ENCODE assay signal across 22 cellular contexts in genomic region chr12:118140825-118141224, GRCh38. TPM values are rescaled to one million over a fixed set of nuclear protein-coding genes. Genes with fewer than 3 reads are reported as not detected.
DNase-seq lines count a peak whose midpoint lies in the region; ATAC-seq, FAIRE-seq and TF ChIP-seq lines count a peak whose summit lies in the region.
"Had no signal": no experiment of that assay in that cellular context is flagged by ENCODE, and none has a peak within 500 bp of the region (broad histone marks: within the 10 kb centered on the region; RNA-seq: fewer than 3 reads in every experiment).

No MANE protein-coding gene starts in this region.

- no peaks in the 10 kb centered on the region for H3K9me3 Mint-ChIP-seq in activated CD8-positive, alpha-beta T cell treated with anti-CD3 and anti-CD28 coated beads, Interleukin-2, amount 10 ng/mL, durations not matched to agents 7 days and 5 days (ENCODE audit: insufficient read depth)
- H3K9me3 Mint-ChIP-seq in activated CD8-positive, alpha-beta T cell treated with anti-CD3 and anti-CD28 coated beads for 36 hours, result no peaks in the 10 kb centered on the region
- H3K9me3 Mint-ChIP-seq: CD4-positive, alpha-beta T cell; HFFc6 had no signal

- H3K4me1 Mint-ChIP-seq in activated CD8-positive, alpha-beta T cell treated with anti-CD3 and anti-CD28 coated beads, Interleukin-2, amount 10 ng/mL, durations not matched to agents 7 days and 5 days (ENCODE audit: low read depth), result peaks cover 22% of the 10 kb centered on the region
- peaks cover 34% of the 10 kb centered on the region for H3K4me1 Mint-ChIP-seq in activated CD8-positive, alpha-beta T cell treated with anti-CD3 and anti-CD28 coated beads for 36 hours (ENCODE audit: low read depth)

- H3K36me3 ChIP-seq in HepG2 (replicated peaks in 1 of 2; ENCODE audit: control insufficient read depth in 1 of 2, insufficient read depth in 2 of 2, low read length in 2 of 2), result peaks cover 30 to 63% of the 10 kb centered on the region in 2 experiments
- H3K36me3 ChIP-seq in right lobe of liver, result peaks cover 0 to 74% (median 30%) of the 10 kb centered on the region in 4 donors
- H3K36me3 ChIP-seq in parathyroid adenoma (ENCODE audit: control insufficient read depth, insufficient read depth, low read length), result no peaks in the 10 kb centered on the region

- no peak overlapping the region for H3K4me3 ChIP-seq in HepG2 (replicated peaks in 1 of 3; ENCODE audit: insufficient read depth in 1 of 3, low read depth in 2 of 3, low read length in 3 of 3)
- H3K4me3 ChIP-seq in right lobe of liver, result no peak overlapping the region
- no peak overlapping the region for H3K4me3 ChIP-seq in parathyroid adenoma (ENCODE audit: low read depth, low read length)
- H3K4me3 ChIP-seq: A549 had no signal

- no peak for ATAC-seq in activated CD8-positive, alpha-beta T cell treated with anti-CD3 and anti-CD28 coated beads, Interleukin-2, amount 10 ng/mL, durations not matched to agents 7 days and 5 days
- ATAC-seq in activated CD8-positive, alpha-beta T cell treated with anti-CD3 and anti-CD28 coated beads for 36 hours, result no peak
- ATAC-seq in HepG2 (no peak), right lobe of liver (no peak), GM21825 (IDR thresholded peaks at IDR 0.05; ENCODE audit: unreplicated experiment) (no peak)
- ATAC-seq: A549, HCT116 had no signal

- H3K9ac ChIP-seq in HepG2 (ENCODE audit: insufficient read depth, low read depth, low read length) (no peak overlapping the region), parathyroid adenoma (no peak overlapping the region)

- no peak overlapping the region for H3K4me2 ChIP-seq in HepG2 (ENCODE audit: low read depth, low read length)
- no peak overlapping the region for H3K4me2 ChIP-seq in parathyroid adenoma (ENCODE audit: low read length)
- H3K4me2 ChIP-seq: A549 had no signal

- H3K4me3 Mint-ChIP-seq in activated CD8-positive, alpha-beta T cell treated with anti-CD3 and anti-CD28 coated beads, Interleukin-2, amount 10 ng/mL, durations not matched to agents 7 days and 5 days, result no peak overlapping the region
- H3K4me3 Mint-ChIP-seq in activated CD8-positive, alpha-beta T cell treated with anti-CD3 and anti-CD28 coated beads for 36 hours, result no peak overlapping the region
- H3K4me3 Mint-ChIP-seq: CD4-positive, alpha-beta T cell; HFFc6 had no signal

- no peak for TF ChIP-seq EP300 in HepG2 (IDR thresholded peaks at IDR 0.05; ENCODE audit: low read depth in 2 of 2, low read length in 2 of 2)
- TF ChIP-seq EP300 in HepG2 (CRISPR knock-in tag; IDR thresholded peaks at IDR 0.05; ENCODE audit: borderline replicate concordance), result no peak

- BruUV-seq in HepG2 (replicated peaks; lab: Mats Ljungman, UMichigan), result no TSS peak

- H3K79me2 ChIP-seq in HepG2 (ENCODE audit: insufficient read depth, low read length) (peaks cover 53% of the 10 kb centered on the region), parathyroid adenoma (peaks cover 31% of the 10 kb centered on the region)

- H3K27me3 ChIP-seq in HepG2 (ENCODE audit: control insufficient read depth in 1 of 2, insufficient read depth in 2 of 2, low read length in 2 of 2), result no peaks in the 10 kb centered on the region
- H3K27me3 ChIP-seq in right lobe of liver, result no peaks in the 10 kb centered on the region
- no peaks in the 10 kb centered on the region for H3K27me3 ChIP-seq in parathyroid adenoma (ENCODE audit: control insufficient read depth, insufficient read depth, low read length)

- TF ChIP-seq CTCF in activated CD8-positive, alpha-beta T cell treated with anti-CD3 and anti-CD28 coated beads for 36 hours (IDR thresholded peaks at IDR 0.05), result no peak
- TF ChIP-seq CTCF in HepG2 (CRISPR knock-in tag; IDR thresholded peaks at IDR 0.05), result no peak
- no peak for TF ChIP-seq CTCF in right lobe of liver (IDR thresholded peaks at IDR 0.05)
- no peak for TF ChIP-seq CTCF in parathyroid adenoma (IDR thresholded peaks at IDR 0.05)

- H3K9me3 ChIP-seq in HepG2 (ENCODE audit: low read length) (no peaks in the 10 kb centered on the region), right lobe of liver (no peaks in the 10 kb centered on the region), parathyroid adenoma (ENCODE audit: control insufficient read depth, low read length) (no peaks in the 10 kb centered on the region)
- H3K9me3 ChIP-seq: A549, Caco-2 had no signal

- peaks cover 55% of the 10 kb centered on the region for H3K36me3 Mint-ChIP-seq in activated CD8-positive, alpha-beta T cell treated with anti-CD3 and anti-CD28 coated beads, Interleukin-2, amount 10 ng/mL, durations not matched to agents 7 days and 5 days (ENCODE audit: low read depth)
- peaks cover 61% of the 10 kb centered on the region for H3K36me3 Mint-ChIP-seq in activated CD8-positive, alpha-beta T cell treated with anti-CD3 and anti-CD28 coated beads for 36 hours (ENCODE audit: low read depth)

- no peak for TF ChIP-seq RAD21 in HepG2 (CRISPR knock-in tag; IDR thresholded peaks at IDR 0.05)

- H3K4me1 ChIP-seq in HepG2 (ENCODE audit: insufficient read depth, low read length), result peaks cover 72% of the 10 kb centered on the region
- H3K4me1 ChIP-seq in right lobe of liver, result peaks cover 0 to 46% (median 14%) of the 10 kb centered on the region in 4 donors
- H3K4me1 ChIP-seq in parathyroid adenoma, result peaks cover 62% of the 10 kb centered on the region

- H3K27ac ChIP-seq in HepG2 (ENCODE audit: extremely low read length, insufficient read depth, low read length) (no peak overlapping the region), right lobe of liver (no peak overlapping the region), parathyroid adenoma (peak overlapping the region; percentile 100)
- H3K27ac ChIP-seq: 22Rv1, A549, C4-2B, HL-60 had no signal

- WGBS in HepG2 (ENCODE audit: low lambda C conversion rate), result 97% methylated on average over 8 of the region's 8 CpGs
- 92% methylated on average over 7 of the region's 8 CpGs for WGBS in right lobe of liver (ENCODE audit: insufficient coverage, low coverage, low lambda C conversion rate, missing lambda C conversion rate)

- POLR2A ChIA-PET in activated CD8-positive, alpha-beta T cell treated with anti-CD3 and anti-CD28 coated beads, Interleukin-2, amount 10 ng/mL, durations not matched to agents 7 days and 5 days (lab: Charles Lee), result no interaction called here
- POLR2A ChIA-PET in activated CD8-positive, alpha-beta T cell treated with anti-CD3 and anti-CD28 coated beads for 36 hours (lab: Charles Lee), result interaction anchor here (1.4 to 1.9 kb wide), 2 partner anchors 10 to 233 kb away, joined by 6 to 7 read pairs; no protein-coding TSS in a partner anchor
- POLR2A ChIA-PET in HepG2 (lab: Yijun Ruan, JAX), result interaction anchor here (2.6 to 9.3 kb wide), 3 partner anchors 15 to 36 kb away, joined by 10 to 126 read pairs (median 103); partner anchors contain the start of gene VSIG10

- H3K27me3 Mint-ChIP-seq in activated CD8-positive, alpha-beta T cell treated with anti-CD3 and anti-CD28 coated beads, Interleukin-2, amount 10 ng/mL, durations not matched to agents 7 days and 5 days (ENCODE audit: low read depth), result no peaks in the 10 kb centered on the region
- H3K27me3 Mint-ChIP-seq in activated CD8-positive, alpha-beta T cell treated with anti-CD3 and anti-CD28 coated beads for 36 hours, result no peaks in the 10 kb centered on the region
- H3K27me3 Mint-ChIP-seq: CD4-positive, alpha-beta T cell had no signal

- H2AFZ ChIP-seq in HepG2 (ENCODE audit: low read length) (no peak overlapping the region), parathyroid adenoma (no peak overlapping the region)

- H3K27ac Mint-ChIP-seq in activated CD8-positive, alpha-beta T cell treated with anti-CD3 and anti-CD28 coated beads, Interleukin-2, amount 10 ng/mL, durations not matched to agents 7 days and 5 days, result peak overlapping the region; percentile 20
- no peak overlapping the region for H3K27ac Mint-ChIP-seq in activated CD8-positive, alpha-beta T cell treated with anti-CD3 and anti-CD28 coated beads for 36 hours
- H3K27ac Mint-ChIP-seq: CD4-positive, alpha-beta T cell; HFFc6 had no signal

- intact Hi-C loops in activated CD8-positive, alpha-beta T cell treated with anti-CD3 and anti-CD28 coated beads for 36 hours (cut with micrococcal nuclease), result no loop called here
- intact Hi-C loops in HepG2 (cut with micrococcal nuclease; ENCODE audit: unreplicated experiment), result no loop called here
- intact Hi-C loops in right lobe of liver (cut with DNase I), result no loop called here

- no peak for TF ChIP-seq POLR2A in HepG2 (IDR thresholded peaks at IDR 0.05; ENCODE audit: insufficient read depth in 1 of 2, low read depth in 2 of 2, low read length in 2 of 2)
- no peak for TF ChIP-seq POLR2A in right lobe of liver (IDR thresholded peaks at IDR 0.05)

- CTCF ChIA-PET in activated CD8-positive, alpha-beta T cell treated with anti-CD3 and anti-CD28 coated beads, Interleukin-2, amount 10 ng/mL, durations not matched to agents 7 days and 5 days (lab: Charles Lee), result interaction anchor here (1.1 to 1.6 kb wide), 3 partner anchors 19 to 235 kb away, joined by 3 to 7 read pairs (median 5); partner anchors contain the start of gene SUDS3
- CTCF ChIA-PET in activated CD8-positive, alpha-beta T cell treated with anti-CD3 and anti-CD28 coated beads for 36 hours (lab: Charles Lee), result interaction anchor here (1.2 to 2.4 kb wide), 5 partner anchors 13 to 291 kb away, joined by 3 to 13 read pairs (median 4); no protein-coding TSS in a partner anchor
- CTCF ChIA-PET in HepG2 (lab: Yijun Ruan, JAX; ENCODE audit: low intra/inter-chr PET ratio, low total read pairs), result no interaction called here

- FAIRE-seq in HepG2 (lab: Jason Lieb, UNC), result no peak
- FAIRE-seq: A549, D721Med, GM12892, GM18507 had no signal

- in situ Hi-C loops in HepG2 (cut with HindIII; ENCODE audit: extremely low pct_ligation_motif_present, low pct_unique_long_range_greater_than_20kb), result no loop called here

- DNase-seq in activated CD8-positive, alpha-beta T cell treated with anti-CD3 and anti-CD28 coated beads, Interleukin-2, amount 10 ng/mL, durations not matched to agents 7 days and 5 days, result no peak
- DNase-seq in activated CD8-positive, alpha-beta T cell treated with anti-CD3 and anti-CD28 coated beads for 36 hours, result no peak
- DNase-seq in HepG2 (ENCODE audit: low spot score), result no peak
- DNase-seq in right lobe of liver, result no peak
- no peak for DNase-seq in T1000 (lab: John Stamatoyannopoulos, UW)
- DNase-seq: AML-193; Caco-2; CD4-positive, alpha-beta T cell; GDM1; GOT3; H7; HFFc6 had no signal

- H4K20me1 ChIP-seq in HepG2 (ENCODE audit: insufficient read depth, low read length), result peaks cover 50% of the 10 kb centered on the region

RNA-seq across cellular contexts. Expression of gene PEBP1, which starts 4.9 kb away (rescaled TPM):
- 100 to 1,000 TPM; 115 to 118 TPM for total RNA-seq in activated CD8-positive, alpha-beta T cell treated with anti-CD3 and anti-CD28 coated beads, Interleukin-2, amount 10 ng/mL, durations not matched to agents 7 days and 5 days
- 100 to 1,000 TPM; 122 to 128 TPM for total RNA-seq in activated CD8-positive, alpha-beta T cell treated with anti-CD3 and anti-CD28 coated beads for 36 hours
- total RNA-seq in HepG2 (2016; rRNA removed; fragmentation: Illumina TruSeq; extraction: Trizol), result 1,505 and 1,984 TPM in 2 replicates
- total RNA-seq in HepG2 (2016; cell fraction: cytosol; rRNA removed; fragmentation: Illumina TruSeq; extraction: Trizol; ENCODE audit: low read depth), result 232 and 262 TPM in 2 replicates
- total RNA-seq in HepG2 (2016; cell fraction: insoluble cytoplasmic fraction; rRNA removed; fragmentation: Illumina TruSeq; extraction: Trizol), result 1,559 and 1,992 TPM in 2 replicates
- total RNA-seq in HepG2 (2016; cell fraction: membrane; rRNA removed; fragmentation: Illumina TruSeq; extraction: Trizol), result 553 and 634 TPM in 2 replicates
- 497 and 536 TPM in 2 replicates for total RNA-seq in HepG2 (2016; cell fraction: nucleus; rRNA removed; fragmentation: Illumina TruSeq; extraction: Trizol)
- polyA plus RNA-seq in HepG2 (2011; rRNA removed), result 437 and 538 TPM in 2 replicates
- 477 and 485 TPM in 2 replicates for polyA plus RNA-seq in HepG2 (2011; cell fraction: cytosol; rRNA removed)
- polyA plus RNA-seq in HepG2 (2011; cell fraction: nucleus; rRNA removed), result 199 and 209 TPM in 2 replicates
- polyA plus RNA-seq in HepG2 (2012), result 511 and 820 TPM in 2 replicates
- 248 and 308 TPM in 2 replicates for polyA plus RNA-seq in HepG2 (2016; cell fraction: cytosol; fragmentation: Illumina TruSeq; extraction: Trizol; ENCODE audit: low read depth)
- polyA plus RNA-seq in HepG2 (2016; cell fraction: insoluble cytoplasmic fraction; fragmentation: Illumina TruSeq; extraction: Trizol; ENCODE audit: low read depth), result 2,115 and 2,133 TPM in 2 replicates
- 458 and 518 TPM in 2 replicates for polyA plus RNA-seq in HepG2 (2016; cell fraction: membrane; fragmentation: Illumina TruSeq; extraction: Trizol; ENCODE audit: low read depth)
- 949 and 989 TPM in 2 replicates for polyA plus RNA-seq in HepG2 (2016; cell fraction: nucleus; fragmentation: Illumina TruSeq; extraction: Trizol; ENCODE audit: insufficient read depth, low read depth)
- polyA minus RNA-seq in HepG2 (2011; rRNA and poly(A)+ RNA removed; ENCODE audit: low replicate concordance), result 240 and 331 TPM in 2 replicates
- 182 and 185 TPM in 2 replicates for polyA minus RNA-seq in HepG2 (2011; cell fraction: cytosol; rRNA and poly(A)+ RNA removed)
- polyA minus RNA-seq in HepG2 (2011; cell fraction: nucleus; rRNA and poly(A)+ RNA removed), result 52.4 and 60.3 TPM in 2 replicates
- total RNA-seq in right lobe of liver, result 100 to 1,000 TPM; 511 to 916 (median 654) TPM

RNA-seq across cellular contexts. Expression of gene VSIG10, which starts 37.0 kb away (rescaled TPM):
- 1 to 10 TPM; 7.5 to 8.2 TPM for total RNA-seq in activated CD8-positive, alpha-beta T cell treated with anti-CD3 and anti-CD28 coated beads, Interleukin-2, amount 10 ng/mL, durations not matched to agents 7 days and 5 days
- total RNA-seq in activated CD8-positive, alpha-beta T cell treated with anti-CD3 and anti-CD28 coated beads for 36 hours, result 1 to 10 TPM; 4.2 to 5.3 TPM
- total RNA-seq in HepG2 (2016; rRNA removed; fragmentation: Illumina TruSeq; extraction: Trizol) (35.6 and 42.5 TPM in 2 replicates), right lobe of liver (10 to 100 TPM; 13.1 to 31.3 (median 20.1) TPM)
- total RNA-seq in HepG2 (2016; cell fraction: cytosol; rRNA removed; fragmentation: Illumina TruSeq; extraction: Trizol; ENCODE audit: low read depth), result 41.4 and 41.9 TPM in 2 replicates
- 29.0 and 43.3 TPM in 2 replicates for total RNA-seq in HepG2 (2016; cell fraction: insoluble cytoplasmic fraction; rRNA removed; fragmentation: Illumina TruSeq; extraction: Trizol)
- total RNA-seq in HepG2 (2016; cell fraction: membrane; rRNA removed; fragmentation: Illumina TruSeq; extraction: Trizol), result 61.2 and 66.1 TPM in 2 replicates
- total RNA-seq in HepG2 (2016; cell fraction: nucleus; rRNA removed; fragmentation: Illumina TruSeq; extraction: Trizol), result 32.5 and 36.1 TPM in 2 replicates
- 25.6 and 28.6 TPM in 2 replicates for polyA plus RNA-seq in HepG2 (2011; rRNA removed)
- polyA plus RNA-seq in HepG2 (2011; cell fraction: cytosol; rRNA removed), result 14.4 and 18.0 TPM in 2 replicates
- 31.1 and 32.4 TPM in 2 replicates for polyA plus RNA-seq in HepG2 (2011; cell fraction: nucleus; rRNA removed)
- 17.8 and 18.7 TPM in 2 replicates for polyA plus RNA-seq in HepG2 (2012)
- 37.2 and 39.4 TPM in 2 replicates for polyA plus RNA-seq in HepG2 (2016; cell fraction: cytosol; fragmentation: Illumina TruSeq; extraction: Trizol; ENCODE audit: low read depth)
- polyA plus RNA-seq in HepG2 (2016; cell fraction: insoluble cytoplasmic fraction; fragmentation: Illumina TruSeq; extraction: Trizol; ENCODE audit: low read depth), result 24.5 and 25.4 TPM in 2 replicates
- polyA plus RNA-seq in HepG2 (2016; cell fraction: membrane; fragmentation: Illumina TruSeq; extraction: Trizol; ENCODE audit: low read depth), result 41.6 and 46.3 TPM in 2 replicates
- polyA plus RNA-seq in HepG2 (2016; cell fraction: nucleus; fragmentation: Illumina TruSeq; extraction: Trizol; ENCODE audit: insufficient read depth, low read depth), result 44.9 and 47.7 TPM in 2 replicates
- 47.1 and 101 TPM in 2 replicates for polyA minus RNA-seq in HepG2 (2011; rRNA and poly(A)+ RNA removed; ENCODE audit: low replicate concordance)
- 10.2 and 11.3 TPM in 2 replicates for polyA minus RNA-seq in HepG2 (2011; cell fraction: cytosol; rRNA and poly(A)+ RNA removed)
- polyA minus RNA-seq in HepG2 (2011; cell fraction: nucleus; rRNA and poly(A)+ RNA removed), result 40.0 and 44.4 TPM in 2 replicates
